In the genomic region with DNA sequence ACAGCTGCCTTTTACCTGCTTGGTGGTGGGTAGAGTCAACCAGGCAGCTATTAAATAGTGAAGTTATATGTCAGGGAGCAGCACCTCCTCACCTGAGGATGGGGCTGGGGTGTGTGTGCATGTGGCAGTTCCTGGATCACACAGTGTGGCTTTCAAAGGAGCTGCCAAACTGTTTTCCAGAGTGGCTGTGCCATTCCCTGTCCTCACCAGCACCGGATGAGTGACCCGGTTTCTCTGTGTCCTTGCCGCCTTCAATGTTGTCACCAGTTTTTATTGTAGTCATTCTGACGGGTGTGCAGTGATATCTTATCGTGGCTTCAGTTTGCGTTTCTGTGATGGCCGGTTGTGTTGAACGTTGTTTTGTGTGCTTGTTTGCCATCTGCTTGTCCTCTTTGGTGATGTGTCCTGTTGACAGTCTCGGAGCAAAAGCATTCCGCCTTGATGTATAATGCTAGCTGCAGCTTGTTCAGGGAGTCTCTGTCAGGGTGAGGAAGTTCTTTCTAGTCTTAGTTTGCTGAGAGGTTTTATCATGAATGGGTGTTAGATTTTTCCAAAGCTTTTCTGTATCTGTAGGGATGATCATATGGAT, we compare ENCODE assay signal across 1 cellular context.
TF ChIP-seq lines count a peak whose summit lies in the region.

No MANE protein-coding gene starts in this region.

TF ChIP-seq in H1, 55 proteins besides CTCF, POLR2A, EP300 and RAD21:
- no peak for TF ChIP-seq POLR2AphosphoS5 (IDR thresholded peaks at IDR 0.05; ENCODE audit: low read depth, low read length)
- TF ChIP-seq FOSL1 (IDR thresholded peaks at IDR 0.05; ENCODE audit: insufficient read depth, low read depth, low read length), result no peak
- TF ChIP-seq EGR1 (IDR thresholded peaks at IDR 0.05; ENCODE audit: borderline replicate concordance, low read depth, low read length), result no peak
- no peak for TF ChIP-seq RBBP5 (IDR thresholded peaks at IDR 0.05; ENCODE audit: borderline replicate concordance, low read depth, low read length)
- TF ChIP-seq ASH2L (IDR thresholded peaks at IDR 0.05; ENCODE audit: low read length), result no peak
- TF ChIP-seq, protein P1, sequence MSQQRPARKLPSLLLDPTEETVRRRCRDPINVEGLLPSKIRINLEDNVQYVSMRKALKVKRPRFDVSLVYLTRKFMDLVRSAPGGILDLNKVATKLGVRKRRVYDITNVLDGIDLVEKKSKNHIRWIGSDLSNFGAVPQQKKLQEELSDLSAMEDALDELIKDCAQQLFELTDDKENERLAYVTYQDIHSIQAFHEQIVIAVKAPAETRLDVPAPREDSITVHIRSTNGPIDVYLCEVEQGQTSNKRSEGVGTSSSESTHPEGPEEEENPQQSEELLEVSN (IDR thresholded peaks at IDR 0.05), result no peak
- no peak for TF ChIP-seq TAF7 (optimal IDR thresholded peaks at IDR 0.05; ENCODE audit: borderline replicate concordance, low read depth, low read length)
- TF ChIP-seq BCL11A (IDR thresholded peaks at IDR 0.05; ENCODE audit: low read depth in 2 of 2, low read length in 2 of 2), result no peak
- TF ChIP-seq TBP (IDR thresholded peaks at IDR 0.05; ENCODE audit: low read depth, low read length), result no peak
- TF ChIP-seq, protein P2, sequence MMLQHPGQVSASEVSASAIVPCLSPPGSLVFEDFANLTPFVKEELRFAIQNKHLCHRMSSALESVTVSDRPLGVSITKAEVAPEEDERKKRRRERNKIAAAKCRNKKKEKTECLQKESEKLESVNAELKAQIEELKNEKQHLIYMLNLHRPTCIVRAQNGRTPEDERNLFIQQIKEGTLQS (IDR thresholded peaks at IDR 0.05; ENCODE audit: insufficient read depth, low read depth, low read length), result no peak
- TF ChIP-seq EZH2 (IDR thresholded peaks at IDR 0.05; ENCODE audit: low read depth, low read length, severe bottlenecking), result no peak
- no peak for TF ChIP-seq HDAC2 (IDR thresholded peaks at IDR 0.05; ENCODE audit: borderline replicate concordance in 1 of 2, low read depth in 2 of 2, low read length in 2 of 2)
